In the genomic region with DNA sequence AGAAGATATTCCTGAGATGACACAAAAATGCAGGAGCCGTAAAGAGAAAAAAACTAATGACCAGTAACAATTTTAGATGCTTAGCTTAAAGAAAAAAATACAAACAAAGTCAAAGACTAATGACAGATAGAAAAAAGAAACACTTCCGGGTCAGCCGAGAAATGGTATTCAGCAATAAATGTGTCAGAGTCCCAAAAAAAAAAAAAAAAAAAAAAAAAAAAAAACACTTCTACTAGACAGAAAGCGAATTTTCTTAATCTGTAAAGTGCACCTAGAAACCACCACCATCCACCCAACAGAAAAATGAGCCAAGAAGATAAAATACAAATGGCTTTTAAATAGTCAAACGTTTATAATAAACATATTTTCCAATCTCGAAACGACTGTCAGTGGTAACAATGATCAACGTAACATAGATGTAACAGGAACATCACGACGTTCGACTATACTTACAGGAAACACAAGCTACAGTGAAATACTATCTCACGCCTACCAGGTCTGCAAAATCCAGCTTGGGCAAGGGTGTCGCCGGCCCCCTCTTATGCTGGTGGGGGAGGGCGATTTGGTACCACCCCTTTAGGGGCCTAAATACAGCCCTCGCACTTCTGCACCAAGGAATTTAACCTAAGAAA, we compare ENCODE assay signal across 8 cellular contexts. TPM values are rescaled to one million over a fixed set of nuclear protein-coding genes. Genes with fewer than 3 reads are reported as not detected.
A peak's percentile ranks its signal among the peaks of the same experiment; 100 is the strongest.
DNase-seq lines count a peak whose midpoint lies in the region; ATAC-seq and TF ChIP-seq lines count a peak whose summit lies in the region.

No MANE protein-coding gene starts in this region.

- DNase-seq in A673 (ENCODE audit: low spot score) (no peak), HEK293T (ENCODE audit: extremely low spot score) (no peak), hepatocyte (ENCODE audit: low spot score) (no peak), glomerular visceral epithelial cell (ENCODE audit: extremely low spot score) (no peak), NCI-H2227 (lab: John Stamatoyannopoulos, UW; ENCODE audit: unreplicated experiment) (no peak), GOT3 (lab: John Stamatoyannopoulos, UW) (no peak)
- peak; percentile 39 for DNase-seq in activated T-cell treated with anti-CD3 and anti-CD28 coated beads, Interleukin-2, amount 50 U/mL, for 24 hours
- no peak for DNase-seq in stimulated activated naive B cell treated with anti-CD40 and anti-IgM and Interleukin-4, amounts not matched to agents 10 μg/mL and 1 μg/mL and 100 μg/mL, for 72 hours

- H3K27me3 Mint-ChIP-seq in activated T-cell treated with anti-CD3 and anti-CD28 coated beads, Interleukin-2, amount 50 U/mL, for 24 hours = no peaks in the 10 kb centered on the region
- H3K27me3 Mint-ChIP-seq in stimulated activated naive B cell treated with anti-CD40 and anti-IgM and Interleukin-4, amounts not matched to agents 10 μg/mL and 1 μg/mL and 100 μg/mL, for 72 hours = no peaks in the 10 kb centered on the region

- peaks cover 34% of the 10 kb centered on the region for H3K4me1 Mint-ChIP-seq in activated T-cell treated with anti-CD3 and anti-CD28 coated beads, Interleukin-2, amount 50 U/mL, for 24 hours (ENCODE audit: low read depth)
- peaks cover 12 to 44% of the 10 kb centered on the region in 2 donors for H3K4me1 Mint-ChIP-seq in stimulated activated naive B cell treated with anti-CD40 and anti-IgM and Interleukin-4, amounts not matched to agents 10 μg/mL and 1 μg/mL and 100 μg/mL, for 72 hours

- H3K36me3 ChIP-seq in A673 (ENCODE audit: insufficient read depth, low read length, poor library complexity, severe bottlenecking) (peaks cover 8% of the 10 kb centered on the region), hepatocyte (replicated peaks; ENCODE audit: insufficient read depth, low read depth) (no peaks in the 10 kb centered on the region)

- TF ChIP-seq CTCF in A673 (conservative IDR thresholded peaks at IDR 0.05; ENCODE audit: low read depth, low read length) (no peak), hepatocyte (IDR thresholded peaks at IDR 0.05; ENCODE audit: poor library complexity) (no peak)

- peak overlapping the region; percentile 93 for H3K27ac ChIP-seq in A673 (ENCODE audit: low read depth, low read length, poor library complexity, severe bottlenecking)
- peak overlapping the region; percentile 97 for H3K27ac ChIP-seq in hepatocyte

- BruUV-seq in A673 (replicated peaks; lab: Mats Ljungman, UMichigan) = no TSS peak

- peaks cover 22% of the 10 kb centered on the region for H4K20me1 ChIP-seq in hepatocyte (ENCODE audit: insufficient read depth, poor library complexity, severe bottlenecking)

- peaks cover 63% of the 10 kb centered on the region for H3K36me3 Mint-ChIP-seq in activated T-cell treated with anti-CD3 and anti-CD28 coated beads, Interleukin-2, amount 50 U/mL, for 24 hours (ENCODE audit: low read depth)
- peaks cover 25 to 28% of the 10 kb centered on the region in 2 donors for H3K36me3 Mint-ChIP-seq in stimulated activated naive B cell treated with anti-CD40 and anti-IgM and Interleukin-4, amounts not matched to agents 10 μg/mL and 1 μg/mL and 100 μg/mL, for 72 hours

- peak overlapping the region; percentile 97 for H3K4me2 ChIP-seq in hepatocyte

- H3K27me3 ChIP-seq in A673 (replicated peaks; ENCODE audit: insufficient read depth, low read depth, low read length, poor library complexity) = no peaks in the 10 kb centered on the region
- no peaks in the 10 kb centered on the region for H3K27me3 ChIP-seq in hepatocyte

- POLR2A ChIA-PET in A673 (lab: Charles Lee; ENCODE audit: low non-redundant PET) = no interaction called here
- POLR2A ChIA-PET in HEK293T (lab: Yijun Ruan, JAX) = interaction anchor here (0.6 to 2.2 kb wide), 4 partner anchors 10 to 49 kb away, joined by 3 to 11 read pairs (median 6); no protein-coding TSS in a partner anchor

- H3K4me1 ChIP-seq in A673 (ENCODE audit: insufficient read depth, low read length, poor library complexity, severe bottlenecking) = peaks cover 24% of the 10 kb centered on the region
- peaks cover 27% of the 10 kb centered on the region for H3K4me1 ChIP-seq in hepatocyte (ENCODE audit: insufficient read depth)

- WGBS in hepatocyte (ENCODE audit: low lambda C conversion rate, missing lambda C conversion rate) = 37% methylated on average over 16 of the region's 16 CpGs

- no peak for ATAC-seq in stimulated activated naive B cell treated with anti-CD40 and anti-IgM and Interleukin-4, amounts not matched to agents 10 μg/mL and 1 μg/mL and 100 μg/mL, for 72 hours (replicated peaks)

- peak overlapping the region; percentile 98 for H3K4me3 Mint-ChIP-seq in activated T-cell treated with anti-CD3 and anti-CD28 coated beads, Interleukin-2, amount 50 U/mL, for 24 hours
- H3K4me3 Mint-ChIP-seq in stimulated activated naive B cell treated with anti-CD40 and anti-IgM and Interleukin-4, amounts not matched to agents 10 μg/mL and 1 μg/mL and 100 μg/mL, for 72 hours = peak overlapping the region; percentile 98 to 100

- H2AFZ ChIP-seq in hepatocyte = no peak overlapping the region

- H3K4me3 ChIP-seq in A673 (ENCODE audit: low read depth, low read length, poor library complexity, severe bottlenecking) (peak overlapping the region; percentile 87), hepatocyte (peak overlapping the region; percentile 86)

- no peaks in the 10 kb centered on the region for H3K9me3 ChIP-seq in A673 (ENCODE audit: low read depth, low read length, poor library complexity, severe bottlenecking)
- no peaks in the 10 kb centered on the region for H3K9me3 ChIP-seq in hepatocyte (ENCODE audit: low read depth)

- H3K9me2 ChIP-seq in hepatocyte (replicated peaks; ENCODE audit: insufficient read depth) = no peaks in the 10 kb centered on the region

- intact Hi-C loops in A673 (cut with micrococcal nuclease; ENCODE audit: unreplicated experiment) = no loop called here

- no peaks in the 10 kb centered on the region for H3K9me3 Mint-ChIP-seq in activated T-cell treated with anti-CD3 and anti-CD28 coated beads, Interleukin-2, amount 50 U/mL, for 24 hours
- H3K9me3 Mint-ChIP-seq in stimulated activated naive B cell treated with anti-CD40 and anti-IgM and Interleukin-4, amounts not matched to agents 10 μg/mL and 1 μg/mL and 100 μg/mL, for 72 hours = no peaks in the 10 kb centered on the region

- peaks cover 59% of the 10 kb centered on the region for H3K79me2 ChIP-seq in hepatocyte

- CTCF ChIA-PET in A673 (lab: Charles Lee) (interaction anchor here (0.7 kb wide), 1 partner anchor 10 kb away, joined by 3 read pairs; no protein-coding TSS in a partner anchor), HEK293T (lab: Yijun Ruan, JAX) (interaction anchor here (0.6 to 1.9 kb wide), 2 partner anchors 29 to 37 kb away, joined by 3 to 5 read pairs; no protein-coding TSS in a partner anchor)

- H3K27ac Mint-ChIP-seq in activated T-cell treated with anti-CD3 and anti-CD28 coated beads, Interleukin-2, amount 50 U/mL, for 24 hours = peak overlapping the region; percentile 97
- H3K27ac Mint-ChIP-seq in stimulated activated naive B cell treated with anti-CD40 and anti-IgM and Interleukin-4, amounts not matched to agents 10 μg/mL and 1 μg/mL and 100 μg/mL, for 72 hours = peak overlapping the region; percentile 99

TF ChIP-seq in HEK293T, 16 proteins besides CTCF, POLR2A, EP300 and RAD21:
- no peak for TF ChIP-seq TARDBP (IDR thresholded peaks at IDR 0.05)
- no peak for TF ChIP-seq LEF1 (IDR thresholded peaks at IDR 0.05; ENCODE audit: borderline replicate concordance)
- TF ChIP-seq SUZ12 (IDR thresholded peaks at IDR 0.05) = no peak
- TF ChIP-seq L3MBTL2 (conservative IDR thresholded peaks at IDR 0.05) = no peak
- TF ChIP-seq FOXM1 (IDR thresholded peaks at IDR 0.05; ENCODE audit: borderline replicate concordance) = no peak
- TF ChIP-seq HDGF (IDR thresholded peaks at IDR 0.05; ENCODE audit: borderline replicate concordance) = no peak
- TF ChIP-seq ZNF384 (IDR thresholded peaks at IDR 0.05) = peak; percentile 94
- TF ChIP-seq, protein P1, sequence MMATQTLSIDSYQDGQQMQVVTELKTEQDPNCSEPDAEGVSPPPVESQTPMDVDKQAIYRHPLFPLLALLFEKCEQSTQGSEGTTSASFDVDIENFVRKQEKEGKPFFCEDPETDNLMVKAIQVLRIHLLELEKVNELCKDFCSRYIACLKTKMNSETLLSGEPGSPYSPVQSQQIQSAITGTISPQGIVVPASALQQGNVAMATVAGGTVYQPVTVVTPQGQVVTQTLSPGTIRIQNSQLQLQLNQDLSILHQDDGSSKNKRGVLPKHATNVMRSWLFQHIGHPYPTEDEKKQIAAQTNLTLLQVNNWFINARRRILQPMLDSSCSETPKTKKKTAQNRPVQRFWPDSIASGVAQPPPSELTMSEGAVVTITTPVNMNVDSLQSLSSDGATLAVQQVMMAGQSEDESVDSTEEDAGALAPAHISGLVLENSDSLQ (IDR thresholded peaks at IDR 0.05) = peak; percentile 63
TF ChIP-seq in HEK293T: peak in this region for 2.

RNA-seq across cellular contexts. Expression of a gene that starts 10.6 kb away (rescaled TPM):
- 56.9 and 60.0 TPM in 2 replicates for total RNA-seq in A673 (2021)
- 62.5 and 77.5 TPM in 2 replicates for total RNA-seq in hepatocyte
- polyA plus RNA-seq in hepatocyte = 99.7 and 102 TPM in 2 replicates

RNA-seq across cellular contexts. Expression of a gene that starts 11.3 kb away (rescaled TPM):
- total RNA-seq in A673 (2021) = 46.8 and 49.1 TPM in 2 replicates
- 3.4 and 6.4 TPM in 2 replicates for total RNA-seq in hepatocyte
- polyA plus RNA-seq in hepatocyte = 14.3 and 16.0 TPM in 2 replicates

RNA-seq across cellular contexts. Expression of a gene that starts 26.4 kb away (rescaled TPM):
- total RNA-seq in A673 (2021) = 50.6 and 53.0 TPM in 2 replicates
- 13.2 and 13.4 TPM in 2 replicates for total RNA-seq in hepatocyte
- polyA plus RNA-seq in hepatocyte = 22.8 and 26.2 TPM in 2 replicates

RNA-seq across cellular contexts. Expression of a gene that starts 30.5 kb away (rescaled TPM):
- total RNA-seq in A673 (2021) (14.1 and 18.0 TPM in 2 replicates), hepatocyte (2.4 and 5.3 TPM in 2 replicates)
- 11.0 and 11.6 TPM in 2 replicates for polyA plus RNA-seq in hepatocyte

RNA-seq across cellular contexts. Expression of a gene that starts 30.5 kb away (rescaled TPM):
- 88.4 and 98.8 TPM in 2 replicates for total RNA-seq in A673 (2021)
- 69.3 and 77.2 TPM in 2 replicates for total RNA-seq in hepatocyte
- 89.8 and 103 TPM in 2 replicates for polyA plus RNA-seq in hepatocyte
